Comparison of ENCODE assay signal across 1 cellular context in genomic region chr17:48051706-48052486, GRCh38.
TF ChIP-seq lines count a peak whose summit lies in the region.

No MANE protein-coding gene starts in this region.

TF ChIP-seq in HepG2, 621 proteins besides CTCF, POLR2A, EP300 and RAD21 (continued from another document and continues in another):
- TF ChIP-seq DMTF1 (CRISPR knock-in tag; IDR thresholded peaks at IDR 0.05) (no peak), HOMEZ (CRISPR knock-in tag; IDR thresholded peaks at IDR 0.05; ENCODE audit: low read depth) (no peak), E2F1 (CRISPR knock-in tag; IDR thresholded peaks at IDR 0.05) (no peak), FOSL1 (CRISPR knock-in tag; IDR thresholded peaks at IDR 0.05; ENCODE audit: borderline replicate concordance) (no peak), ARID4A (CRISPR knock-in tag; IDR thresholded peaks at IDR 0.05; ENCODE audit: borderline replicate concordance) (peak; percentile 77), ZNF17 (CRISPR knock-in tag; IDR thresholded peaks at IDR 0.05) (no peak), NR0B2 (CRISPR knock-in tag; IDR thresholded peaks at IDR 0.05) (no peak), ZNF441 (CRISPR knock-in tag; IDR thresholded peaks at IDR 0.05; ENCODE audit: borderline replicate concordance) (no peak), TGIF2 (CRISPR knock-in tag; IDR thresholded peaks at IDR 0.05) (0 out of 2 replicates have a peak, but pooled peaks have one; percentile 62), ARID2 (CRISPR knock-in tag; IDR thresholded peaks at IDR 0.05; ENCODE audit: borderline replicate concordance) (no peak), MXD4 (CRISPR knock-in tag; IDR thresholded peaks at IDR 0.05) (peak; percentile 54; the same call in 1 of the 2 replicates), ZBTB3 (CRISPR knock-in tag; IDR thresholded peaks at IDR 0.05; ENCODE audit: borderline replicate concordance, low read depth) (no peak), NKX3-1 (CRISPR knock-in tag; IDR thresholded peaks at IDR 0.05) (no peak), SCMH1 (CRISPR knock-in tag; IDR thresholded peaks at IDR 0.05; ENCODE audit: borderline replicate concordance) (no peak), MLLT10 (CRISPR knock-in tag; IDR thresholded peaks at IDR 0.05) (no peak), RARG (CRISPR knock-in tag; IDR thresholded peaks at IDR 0.05; ENCODE audit: low read depth) (no peak), ZNF678 (CRISPR knock-in tag; IDR thresholded peaks at IDR 0.05) (no peak), ZNF563 (CRISPR knock-in tag; IDR thresholded peaks at IDR 0.05) (no peak), GABPB1 (CRISPR knock-in tag; IDR thresholded peaks at IDR 0.05) (0 out of 2 replicates have a peak, but pooled peaks have one; percentile 18), ZNF451 (CRISPR knock-in tag; IDR thresholded peaks at IDR 0.05) (0 out of 2 replicates have a peak, but pooled peaks have one; percentile 38), ZNF382 (CRISPR knock-in tag; IDR thresholded peaks at IDR 0.05; ENCODE audit: borderline replicate concordance) (no peak), NR3C1 (CRISPR knock-in tag; IDR thresholded peaks at IDR 0.05) (no peak), NR2F1 (CRISPR knock-in tag; IDR thresholded peaks at IDR 0.05) (peak in 1 of 2 experiments; percentile 52; a peak in 1 of 4 replicates), ZBTB8A (CRISPR knock-in tag; IDR thresholded peaks at IDR 0.05; ENCODE audit: borderline replicate concordance, low read depth) (no peak), ZNF607 (CRISPR knock-in tag; IDR thresholded peaks at IDR 0.05; ENCODE audit: borderline replicate concordance) (no peak), ZNF44 (CRISPR knock-in tag; IDR thresholded peaks at IDR 0.05) (no peak), IRX3 (CRISPR knock-in tag; IDR thresholded peaks at IDR 0.05; ENCODE audit: borderline replicate concordance, low read depth) (no peak), ZNF83 (CRISPR knock-in tag; IDR thresholded peaks at IDR 0.05; ENCODE audit: borderline replicate concordance) (no peak), ZNF329 (CRISPR knock-in tag; IDR thresholded peaks at IDR 0.05; ENCODE audit: low read depth) (no peak), ZNF557 (CRISPR knock-in tag; IDR thresholded peaks at IDR 0.05) (no peak), SALL1 (CRISPR knock-in tag; IDR thresholded peaks at IDR 0.05) (peak; percentile 51; the same call in 1 of the 2 replicates), MED1 (CRISPR knock-in tag; IDR thresholded peaks at IDR 0.05) (peak; percentile 45; the same call in 1 of the 2 replicates), RFX3 (CRISPR knock-in tag; IDR thresholded peaks at IDR 0.05) (peak; percentile 55), ZNF605 (CRISPR knock-in tag; IDR thresholded peaks at IDR 0.05) (no peak), MATR3 (CRISPR knock-in tag; IDR thresholded peaks at IDR 0.05) (no peak), SMYD3 (CRISPR knock-in tag; IDR thresholded peaks at IDR 0.05) (0 out of 2 replicates have a peak, but pooled peaks have one; percentile 33), CENPBD1 (CRISPR knock-in tag; IDR thresholded peaks at IDR 0.05; ENCODE audit: borderline replicate concordance, low read depth) (no peak), FOXP1 (IDR thresholded peaks at IDR 0.05) (peak; percentile 58), FOXP1 (CRISPR knock-in tag; IDR thresholded peaks at IDR 0.05) (peak; percentile 90), BCL6 (CRISPR knock-in tag; IDR thresholded peaks at IDR 0.05) (no peak; the same call in 1 of the 2 replicates), ZNF124 (CRISPR knock-in tag; IDR thresholded peaks at IDR 0.05) (no peak), GTF3A (CRISPR knock-in tag; conservative IDR thresholded peaks at IDR 0.05) (no peak), ATF4 (CRISPR knock-in tag; IDR thresholded peaks at IDR 0.05) (no peak), ZNF737 (CRISPR knock-in tag; IDR thresholded peaks at IDR 0.05; ENCODE audit: borderline replicate concordance) (no peak), FOXO4 (CRISPR knock-in tag; conservative IDR thresholded peaks at IDR 0.05) (no peak), ZNF260 (CRISPR knock-in tag; IDR thresholded peaks at IDR 0.05; ENCODE audit: borderline replicate concordance, low read depth) (no peak), U2AF2 (IDR thresholded peaks at IDR 0.05; ENCODE audit: low read depth, low read length) (no peak), ZNF281 (CRISPR knock-in tag; IDR thresholded peaks at IDR 0.05; ENCODE audit: borderline replicate concordance) (peak; percentile 91), ZNF776 (CRISPR knock-in tag; IDR thresholded peaks at IDR 0.05) (no peak), MAFG (CRISPR knock-in tag; IDR thresholded peaks at IDR 0.05) (no peak), NFKB2 (CRISPR knock-in tag; IDR thresholded peaks at IDR 0.05; ENCODE audit: borderline replicate concordance) (no peak), ZNF30 (CRISPR knock-in tag; IDR thresholded peaks at IDR 0.05) (no peak), MIER2 (CRISPR knock-in tag; IDR thresholded peaks at IDR 0.05) (no peak), ZNF317 (CRISPR knock-in tag; IDR thresholded peaks at IDR 0.05) (no peak), NCOA2 (CRISPR knock-in tag; IDR thresholded peaks at IDR 0.05) (0 out of 2 replicates have a peak, but pooled peaks have one; percentile 15), ZMYM4 (CRISPR knock-in tag; IDR thresholded peaks at IDR 0.05) (no peak), MTF1 (CRISPR knock-in tag; IDR thresholded peaks at IDR 0.05) (no peak), NCOR1 (IDR thresholded peaks at IDR 0.05; ENCODE audit: borderline replicate concordance, low read length) (peak; percentile 35; the same call in 1 of the 2 replicates), HES4 (CRISPR knock-in tag; IDR thresholded peaks at IDR 0.05; ENCODE audit: borderline replicate concordance) (no peak), RARA (CRISPR knock-in tag; IDR thresholded peaks at IDR 0.05) (peak; percentile 83), ZNF761 (CRISPR knock-in tag; conservative IDR thresholded peaks at IDR 0.05) (no peak), ZNF138 (CRISPR knock-in tag; IDR thresholded peaks at IDR 0.05; ENCODE audit: low read depth) (no peak), NFE2L1 (CRISPR knock-in tag; IDR thresholded peaks at IDR 0.05; ENCODE audit: borderline replicate concordance) (no peak)
